ENCODE assay signal across 8 cellular contexts in genomic region chr18:48161201-48161910, GRCh38.
DNase-seq lines count a peak whose midpoint lies in the region; ATAC-seq and TF ChIP-seq lines count a peak whose summit lies in the region.

No MANE protein-coding gene starts in this region.

- intact Hi-C loops in natural killer cell (cut with micrococcal nuclease), result no loop called here

- no peaks in the 10 kb centered on the region for H3K9me3 Mint-ChIP-seq in natural killer cell

- ATAC-seq in GM19324 (IDR thresholded peaks at IDR 0.05; ENCODE audit: low FRiP score, unreplicated experiment) (peak; percentile 71), natural killer cell (peak; percentile 94 to 97 (median 95))

- no peaks in the 10 kb centered on the region for H3K36me3 Mint-ChIP-seq in natural killer cell

- peaks cover 0 to 11% of the 10 kb centered on the region in 2 donors for H3K4me1 Mint-ChIP-seq in natural killer cell

- DNase-seq in AG09319 (ENCODE audit: extremely low read depth, low read depth), result peak; percentile 40
- DNase-seq in HK-2 (ENCODE audit: unreplicated experiment), result peak; percentile 79
- peak; percentile 70 for DNase-seq in RPMI8226
- DNase-seq in activated effector memory CD4-positive, alpha-beta T cell treated with Interleukin-2 at 50 U/mL for 16 hours, result peak; percentile 58
- DNase-seq in fibroblast of pulmonary artery (ENCODE audit: low read depth), result peak; percentile 85
- DNase-seq in natural killer cell, result peak; percentile 57
- DNase-seq in stimulated activated naive CD4-positive, alpha-beta T cell (lab: John Stamatoyannopoulos, UW), result peak in 5 of 6 experiments; percentile 14 to 58 (median 33)

- peak overlapping the region; percentile 82 for H3K4me3 Mint-ChIP-seq in natural killer cell

- H3K4me3 ChIP-seq in fibroblast of pulmonary artery (replicated peaks; ENCODE audit: low read depth, low read length), result peak overlapping the region; percentile 66

- H3K27me3 Mint-ChIP-seq in natural killer cell (ENCODE audit: low read depth in 2 of 2), result peaks cover 5 to 15% of the 10 kb centered on the region in 2 donors

- TF ChIP-seq CTCF in AG09319 (IDR thresholded peaks at IDR 0.05; ENCODE audit: low read depth, low read length) (no peak), fibroblast of pulmonary artery (IDR thresholded peaks at IDR 0.05; ENCODE audit: low read length, missing control alignments) (no peak), natural killer cell (IDR thresholded peaks at IDR 0.05) (no peak)

- peak overlapping the region in 1 of 2 donors; percentile 27 for H3K27ac Mint-ChIP-seq in natural killer cell

Comparison
In these comparisons a context has a peak if more than half of its experiments do, and no peak if none do; other contexts are left out.
1. Peak in every context shown above with its lines: DNase-seq, ATAC-seq and H3K4me3 ChIP-seq.
2. DNase-seq: peak in every context shown above with its lines; median percentile 85 in fibroblast of pulmonary artery; 79 in HK-2; 70 in RPMI8226; 58 in activated effector memory CD4-positive, alpha-beta T cell treated with Interleukin-2 at 50 U/mL for 16 hours; 57 in natural killer cell; 40 in AG09319; 33 in stimulated activated naive CD4-positive, alpha-beta T cell.